ENCODE assay signal across 11 cellular contexts in the genomic region with DNA sequence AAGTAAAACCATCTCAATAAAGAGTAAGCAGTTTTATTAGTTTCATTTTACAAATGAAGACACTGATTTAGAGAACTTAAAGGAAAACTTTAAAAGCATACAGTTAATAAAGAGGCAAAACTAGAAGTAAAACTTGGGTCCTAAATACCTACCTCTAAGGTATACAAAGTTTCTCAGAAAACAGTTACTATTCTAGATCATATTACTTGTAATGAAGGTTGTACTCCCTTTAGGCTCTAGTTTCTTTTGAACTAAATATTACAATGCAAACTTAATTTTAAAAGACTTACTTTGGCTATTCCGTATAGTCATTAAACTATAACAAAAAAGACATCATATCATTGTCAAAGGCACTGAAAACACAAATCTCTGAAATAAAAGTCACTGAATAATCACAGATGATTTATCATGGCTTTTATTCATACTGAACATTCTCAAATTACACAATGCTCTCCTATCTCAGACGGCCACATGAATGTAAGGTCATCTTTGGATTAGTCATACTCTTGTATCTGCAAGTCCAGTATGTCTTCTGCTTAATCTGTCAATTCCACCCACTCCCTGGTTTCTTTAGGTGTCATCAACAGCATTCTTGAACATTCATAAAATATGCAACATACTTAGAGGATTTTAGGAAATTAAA.
DNase-seq lines count a peak whose midpoint lies in the region; ATAC-seq and TF ChIP-seq lines count a peak whose summit lies in the region.
"Had no signal": no experiment of that assay in that cellular context is flagged by ENCODE, and none has a peak within 500 bp of the region (broad histone marks: within the 10 kb centered on the region; RNA-seq: fewer than 3 reads in every experiment).

No MANE protein-coding gene starts in this region.

- H3K9me3 ChIP-seq in GM23248 (ENCODE audit: low read depth) = no peaks in the 10 kb centered on the region
- H3K9me3 ChIP-seq in trophoblast cell (ENCODE audit: insufficient read depth, low read depth, low read length) = no peaks in the 10 kb centered on the region
- H3K9me3 ChIP-seq: prostate gland, SJSA1 had no signal

- intact Hi-C loops in lower leg skin (cut with DNase I; ENCODE audit: low total_unique reads) = no loop called here

- TF ChIP-seq POLR2A in GM18505 (IDR thresholded peaks at IDR 0.05; ENCODE audit: borderline replicate concordance, extremely low read depth, insufficient read depth, insufficient read length) (no peak), lower leg skin (IDR thresholded peaks at IDR 0.05) (no peak)

- H3K4me2 ChIP-seq in GM23248 (ENCODE audit: unreplicated experiment) = peak overlapping the region; percentile 51
- H3K4me2 ChIP-seq in trophoblast cell (ENCODE audit: low read length) = no peak overlapping the region

- H4K12ac ChIP-seq in trophoblast cell (ENCODE audit: low read depth, low read length) = no peak overlapping the region

- no peak overlapping the region for H2AK5ac ChIP-seq in trophoblast cell (ENCODE audit: low read length)

- H2AFZ ChIP-seq in GM23248 (no peak overlapping the region), trophoblast cell (ENCODE audit: insufficient read depth, low read length, poor library complexity) (no peak overlapping the region)

- H3K27ac ChIP-seq in GM23248 (no peak overlapping the region), trophoblast cell (ENCODE audit: low read depth, low read length) (no peak overlapping the region)
- H3K27ac ChIP-seq: prostate gland, SJSA1 had no signal

- H3K79me1 ChIP-seq in trophoblast cell (ENCODE audit: low read length) = no peaks in the 10 kb centered on the region

- peaks cover 10% of the 10 kb centered on the region for H3K4me1 ChIP-seq in GM23248 (ENCODE audit: insufficient read depth)
- no peaks in the 10 kb centered on the region for H3K4me1 ChIP-seq in trophoblast cell (ENCODE audit: control insufficient read depth in 1 of 2, insufficient read depth in 2 of 2, low read length in 2 of 2)
- H3K4me1 ChIP-seq: prostate gland had no signal

- H3K4me3 ChIP-seq in GM23248 = peak overlapping the region; percentile 25; the same call in 1 of the 2 replicates
- no peak overlapping the region for H3K4me3 ChIP-seq in trophoblast cell (ENCODE audit: low read depth, low read length)
- H3K4me3 ChIP-seq in lower leg skin (ENCODE audit: low read depth, poor library complexity, severe bottlenecking) = no peak overlapping the region
- H3K4me3 ChIP-seq: prostate gland, SJSA1 had no signal

- H2BK5ac ChIP-seq in trophoblast cell (ENCODE audit: low read depth, low read length, poor library complexity) = no peak overlapping the region

- no peak overlapping the region for H4K8ac ChIP-seq in trophoblast cell (ENCODE audit: low read depth, low read length)

- no peaks in the 10 kb centered on the region for H4K20me1 ChIP-seq in GM23248 (ENCODE audit: insufficient read depth)

- no peak overlapping the region for H4K91ac ChIP-seq in trophoblast cell (ENCODE audit: low read depth, low read length)

- peaks cover 7% of the 10 kb centered on the region for H3F3A ChIP-seq in GM23248 (ENCODE audit: insufficient read depth)

- no peak overlapping the region for H3K18ac ChIP-seq in trophoblast cell (ENCODE audit: low read length)

- H2BK120ac ChIP-seq in trophoblast cell (ENCODE audit: insufficient read depth, low read length, poor library complexity) = no peak overlapping the region

- H3K9ac ChIP-seq in GM23248 = no peak overlapping the region
- no peak overlapping the region for H3K9ac ChIP-seq in trophoblast cell (ENCODE audit: low read length)

- H3K14ac ChIP-seq in trophoblast cell (ENCODE audit: low read length) = no peak overlapping the region

- H3K4ac ChIP-seq in trophoblast cell (ENCODE audit: low read depth, low read length) = no peak overlapping the region

- H3K27me3 ChIP-seq in GM23248 (replicated peaks; ENCODE audit: insufficient read depth) (no peaks in the 10 kb centered on the region), trophoblast cell (ENCODE audit: insufficient read depth, low read length) (no peaks in the 10 kb centered on the region)
- H3K27me3 ChIP-seq: SJSA1 had no signal

- no peak for TF ChIP-seq CTCF in lower leg skin (IDR thresholded peaks at IDR 0.05)

- H3K79me2 ChIP-seq in GM23248 (ENCODE audit: insufficient read depth) (no peaks in the 10 kb centered on the region), trophoblast cell (ENCODE audit: control insufficient read depth, insufficient read depth, low read length, poor library complexity) (no peaks in the 10 kb centered on the region)

- H2BK12ac ChIP-seq in trophoblast cell (ENCODE audit: low read length) = no peak overlapping the region

- WGBS in GM23248 (ENCODE audit: low coverage in 1 of 2, low lambda C conversion rate in 2 of 2, missing lambda C conversion rate in 2 of 2), 2 experiments = 18 to 22% methylated on average over 2 of the region's 2 CpGs
- WGBS in trophoblast cell (ENCODE audit: extremely low coverage, insufficient coverage, insufficient read length) = no CpG with 5 or more reads among the region's 2 CpGs
- WGBS in lower leg skin, 2 donors = 47 to 57% methylated on average over 2 of the region's 2 CpGs

- DNase-seq in GM23248 (peak; percentile 54), NCI-H82 (lab: John Stamatoyannopoulos, UW) (peak; percentile 37), dermis blood vessel endothelial cell (peak; percentile 48), trophoblast cell (peak; percentile 17 to 79), lower leg skin (ENCODE audit: low spot score in 2 of 2) (no peak), NCI-H1436 treated with DMSO at 0.1 percent for 48 hours (lab: John Stamatoyannopoulos, UW) (no peak)
- DNase-seq: cortex of kidney, islet precursor cell had no signal

- no peak for ATAC-seq in GM18505 (IDR thresholded peaks at IDR 0.05; ENCODE audit: unreplicated experiment)

- H3K36me3 ChIP-seq in GM23248 (ENCODE audit: low read depth) = no peaks in the 10 kb centered on the region
- H3K36me3 ChIP-seq in trophoblast cell (ENCODE audit: control insufficient read depth in 1 of 2, insufficient read depth in 2 of 2, low read length in 2 of 2) = no peaks in the 10 kb centered on the region
- H3K36me3 ChIP-seq: prostate gland, SJSA1 had no signal

- in situ Hi-C loops in GM23248 (cut with MboI) = no loop called here

- no peaks in the 10 kb centered on the region for H3K9me2 ChIP-seq in GM23248 (ENCODE audit: insufficient read depth)

- no peak overlapping the region for H3K23ac ChIP-seq in trophoblast cell (ENCODE audit: low read length)

Comparison
In these comparisons a context has a peak if more than half of its experiments do, and no peak if none do; other contexts are left out.
1. DNase-seq: peak in GM23248 (single experiment), NCI-H82 (single experiment), dermis blood vessel endothelial cell (single experiment) and trophoblast cell (2 of 2); none in lower leg skin (0 of 2) and NCI-H1436 treated with DMSO at 0.1 percent for 48 hours (single experiment).